8 cellular contexts compared by ENCODE assay signal in genomic region chr16:11576427-11577289, GRCh38. TPM values are rescaled to one million over a fixed set of nuclear protein-coding genes. Genes with fewer than 3 reads are reported as not detected.
A peak's percentile ranks its signal among the peaks of the same experiment; 100 is the strongest.
DNase-seq lines count a peak whose midpoint lies in the region; ATAC-seq and TF ChIP-seq lines count a peak whose summit lies in the region.

No MANE protein-coding gene starts in this region.

- H3K9me3 Mint-ChIP-seq in activated T-helper 17 cell treated with anti-CD3 and anti-CD28 coated beads, Interleukin-2, amount 50 U/mL, for 72 hours = no peaks in the 10 kb centered on the region
- peaks cover 3% of the 10 kb centered on the region for H3K9me3 Mint-ChIP-seq in progenitor cell of endocrine pancreas (ENCODE audit: low read depth)

- 61 to 73% (median 67%) methylated on average over 9 of the region's 9 CpGs for WGBS in heart left ventricle, 4 donors
- 76 to 79% methylated on average over 9 of the region's 9 CpGs for WGBS in aorta, 2 donors

- H3K4me1 Mint-ChIP-seq in activated T-helper 17 cell treated with anti-CD3 and anti-CD28 coated beads, Interleukin-2, amount 50 U/mL, for 72 hours = peaks cover 29% of the 10 kb centered on the region
- peaks cover under 1% of the 10 kb centered on the region for H3K4me1 Mint-ChIP-seq in progenitor cell of endocrine pancreas (ENCODE audit: low read depth)

- peaks cover 63% of the 10 kb centered on the region for H3K36me3 Mint-ChIP-seq in activated T-helper 17 cell treated with anti-CD3 and anti-CD28 coated beads, Interleukin-2, amount 50 U/mL, for 72 hours (ENCODE audit: low read depth)
- peaks cover 3% of the 10 kb centered on the region for H3K36me3 Mint-ChIP-seq in progenitor cell of endocrine pancreas (ENCODE audit: insufficient read depth)

- TF ChIP-seq POLR2A in heart left ventricle (IDR thresholded peaks at IDR 0.05) = no peak

- H3K4me3 Mint-ChIP-seq in activated T-helper 17 cell treated with anti-CD3 and anti-CD28 coated beads, Interleukin-2, amount 50 U/mL, for 72 hours = peak overlapping the region; percentile 66
- no peak overlapping the region for H3K4me3 Mint-ChIP-seq in progenitor cell of endocrine pancreas (ENCODE audit: low read depth)

- ATAC-seq in heart left ventricle (peak; percentile 22 to 87 (median 60)), HG03135 (IDR thresholded peaks at IDR 0.05; ENCODE audit: unreplicated experiment) (peak; percentile 60), aorta (ENCODE audit: low FRiP score) (peak; percentile 17), esophagus mucosa (no peak)
- no peak for ATAC-seq in activated T-helper 17 cell treated with anti-CD3 and anti-CD28 coated beads, Interleukin-2, amount 50 U/mL, for 72 hours (replicated peaks)

- H3K27ac ChIP-seq in heart left ventricle = no peak overlapping the region
- no peak overlapping the region for H3K27ac ChIP-seq in aorta (ENCODE audit: low read depth in 1 of 2, low read length in 2 of 2)

- TF ChIP-seq CTCF in heart left ventricle (IDR thresholded peaks at IDR 0.05) (no peak), progenitor cell of endocrine pancreas (IDR thresholded peaks at IDR 0.05; ENCODE audit: unreplicated experiment) (no peak)

- H3K4me1 ChIP-seq in heart left ventricle (peaks cover 0 to 78% (median 8%) of the 10 kb centered on the region in 12 donors), aorta (ENCODE audit: control insufficient read depth in 1 of 2, insufficient read depth in 2 of 2, low read length in 2 of 2) (no peaks in the 10 kb centered on the region)

- no peak overlapping the region for H3K27ac Mint-ChIP-seq in activated T-helper 17 cell treated with anti-CD3 and anti-CD28 coated beads, Interleukin-2, amount 50 U/mL, for 72 hours
- no peak overlapping the region for H3K27ac Mint-ChIP-seq in progenitor cell of endocrine pancreas

- H3K27me3 ChIP-seq in heart left ventricle = no peaks in the 10 kb centered on the region
- no peaks in the 10 kb centered on the region for H3K27me3 ChIP-seq in aorta (ENCODE audit: control insufficient read depth in 1 of 2, insufficient read depth in 2 of 2, low read length in 1 of 2)

- intact Hi-C loops in heart left ventricle (cut with DNase I) = no loop called here
- intact Hi-C loops in cardiac septum (cut with DNase I) = no loop called here
- intact Hi-C loops in aorta (cut with DNase I) = no loop called here

- H3K4me3 ChIP-seq in heart left ventricle (no peak overlapping the region), aorta (ENCODE audit: low read length in 2 of 2) (no peak overlapping the region)

- no peaks in the 10 kb centered on the region for H3K27me3 Mint-ChIP-seq in activated T-helper 17 cell treated with anti-CD3 and anti-CD28 coated beads, Interleukin-2, amount 50 U/mL, for 72 hours
- H3K27me3 Mint-ChIP-seq in progenitor cell of endocrine pancreas = no peaks in the 10 kb centered on the region

- DNase-seq in heart left ventricle (no peak), cardiac septum (ENCODE audit: low spot score) (no peak), aorta (peak; percentile 37 to 55), progenitor cell of endocrine pancreas (ENCODE audit: low spot score, unreplicated experiment) (no peak), AG08395 (ENCODE audit: low spot score) (no peak)

- H3K9me3 ChIP-seq in heart left ventricle (no peaks in the 10 kb centered on the region), aorta (ENCODE audit: control insufficient read depth, low read length) (no peaks in the 10 kb centered on the region)

- peaks cover 0 to 15% (median 0%) of the 10 kb centered on the region in 9 donors for H3K36me3 ChIP-seq in heart left ventricle
- H3K36me3 ChIP-seq in aorta (ENCODE audit: control insufficient read depth in 1 of 2, insufficient read depth in 2 of 2, low read length in 1 of 2) = no peaks in the 10 kb centered on the region

RNA-seq across cellular contexts. Expression of gene LITAF, which starts 10.1 kb away (rescaled TPM):
- total RNA-seq in heart left ventricle (100 to 1,000 TPM in 1 of 9 donors, 10 to 100 TPM in 8; 34.1 to 133 (median 54.0) TPM), cardiac septum (40.5 TPM), aorta (100 to 1,000 TPM; 145 to 157 TPM), esophagus mucosa (36.9 TPM), progenitor cell of endocrine pancreas (47.6 and 48.6 TPM in 2 replicates)
- polyA plus RNA-seq in heart left ventricle (10 to 100 TPM; 12.2 to 32.5 TPM), aorta (100 to 1,000 TPM in 1 of 2 donors, 10 to 100 TPM in 1; 83.1 to 137 TPM)
- 10 to 100 TPM; 66.0 to 82.9 TPM for total RNA-seq in activated T-helper 17 cell treated with anti-CD3 and anti-CD28 coated beads, Interleukin-2, amount 50 U/mL, for 72 hours

Comparison
In these comparisons a context has a peak if more than half of its experiments do, and no peak if none do; other contexts are left out.
1. ATAC-seq: peak in heart left ventricle (4 of 4), HG03135 (single experiment) and aorta (single experiment); none in activated T-helper 17 cell treated with anti-CD3 and anti-CD28 coated beads, Interleukin-2, amount 50 U/mL, for 72 hours (single experiment) and esophagus mucosa (single experiment).
2. DNase-seq: peak in aorta (2 of 2); none in heart left ventricle (0 of 5), cardiac septum (single experiment), progenitor cell of endocrine pancreas (single experiment) and AG08395 (single experiment).